Comparison of ENCODE assay signal across 17 cellular contexts in the genomic region with DNA sequence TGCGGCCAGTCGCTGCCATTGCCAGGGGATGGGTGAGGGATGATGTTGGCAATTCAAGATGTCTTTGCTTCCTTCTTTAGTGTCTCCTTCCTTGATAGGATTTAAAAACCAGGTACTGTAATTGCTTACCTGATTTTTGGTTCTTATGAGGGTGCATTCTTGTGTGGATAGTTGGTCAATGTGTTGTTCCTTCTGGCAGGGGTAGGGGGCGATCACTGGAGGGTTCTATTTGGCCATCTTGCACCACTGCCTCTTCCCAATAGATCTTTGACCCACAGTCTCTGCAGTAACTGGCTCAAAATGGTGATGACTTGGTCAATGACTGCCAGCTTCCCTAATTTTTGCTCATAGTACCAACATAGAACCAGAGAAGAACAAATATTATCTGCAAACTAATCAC.
DNase-seq lines count a peak whose midpoint lies in the region; ATAC-seq and TF ChIP-seq lines count a peak whose summit lies in the region.
"Had no signal": no experiment of that assay in that cellular context is flagged by ENCODE, and none has a peak within 500 bp of the region (broad histone marks: within the 10 kb centered on the region; RNA-seq: fewer than 3 reads in every experiment).

No MANE protein-coding gene starts in this region.

- intact Hi-C loops in OCI-LY7 (cut with micrococcal nuclease; ENCODE audit: unreplicated experiment): no loop called here

- no peak overlapping the region for H3K27ac Mint-ChIP-seq in endodermal cell
- H3K27ac Mint-ChIP-seq: CD4-positive, alpha-beta memory T cell had no signal

- H3K27me3 Mint-ChIP-seq in endodermal cell (ENCODE audit: insufficient read depth): no peaks in the 10 kb centered on the region
- H3K27me3 Mint-ChIP-seq: CD4-positive, alpha-beta memory T cell had no signal

- no peaks in the 10 kb centered on the region for H3K79me2 ChIP-seq in OCI-LY7 (ENCODE audit: insufficient read depth, low read depth, low read length)
- no peaks in the 10 kb centered on the region for H3K79me2 ChIP-seq in smooth muscle cell (ENCODE audit: low read depth)

- H3K36me3 Mint-ChIP-seq in endodermal cell (ENCODE audit: low read depth): no peaks in the 10 kb centered on the region

- H3K36me3 ChIP-seq in OCI-LY7 (ENCODE audit: insufficient read depth, low read length) (no peaks in the 10 kb centered on the region), endodermal cell (ENCODE audit: control insufficient read depth, insufficient read depth, low read length) (no peaks in the 10 kb centered on the region), smooth muscle cell (ENCODE audit: low read depth) (no peaks in the 10 kb centered on the region)
- H3K36me3 ChIP-seq: BLaER1 treated with 17β-estradiol and CSF1 and Interleukin-3, amounts not matched to agents 10 nM and 100 nM had no signal

- H3K4me2 ChIP-seq in OCI-LY7 (ENCODE audit: low read length) (no peak overlapping the region), smooth muscle cell (no peak overlapping the region)
- H3K4me2 ChIP-seq: BLaER1 treated with 17β-estradiol and CSF1 and Interleukin-3, amounts not matched to agents 10 nM and 100 nM; KMS-11 had no signal

- no peaks in the 10 kb centered on the region for H3K9me2 ChIP-seq in OCI-LY7 (ENCODE audit: insufficient read depth, low read length)

- no peak overlapping the region for H3K4me3 Mint-ChIP-seq in endodermal cell
- H3K4me3 Mint-ChIP-seq: CD4-positive, alpha-beta memory T cell had no signal

- H3K4me1 Mint-ChIP-seq in endodermal cell: peaks cover 18% of the 10 kb centered on the region
- H3K4me1 Mint-ChIP-seq: CD4-positive, alpha-beta memory T cell had no signal

- H2AFZ ChIP-seq in OCI-LY7 (ENCODE audit: low read length) (no peak overlapping the region), smooth muscle cell (ENCODE audit: low read depth) (no peak overlapping the region)

- TF ChIP-seq CTCF in C4-2B (conservative IDR thresholded peaks at IDR 0.05): peak; percentile 12; the same call in 1 of the 2 replicates
- TF ChIP-seq CTCF in OCI-LY7 (conservative IDR thresholded peaks at IDR 0.05; ENCODE audit: low read length): 0 out of 2 replicates have a peak, but pooled peaks have one; percentile 18
- TF ChIP-seq CTCF in endodermal cell (conservative IDR thresholded peaks at IDR 0.05): peak; percentile 52
- no peak for TF ChIP-seq CTCF in smooth muscle cell (IDR thresholded peaks at IDR 0.05; ENCODE audit: borderline replicate concordance, insufficient read depth, poor library complexity, severe bottlenecking)

- POLR2A ChIA-PET in OCI-LY7 (lab: Charles Lee): no interaction called here

- H3K27me3 ChIP-seq in endodermal cell (ENCODE audit: control insufficient read depth, insufficient read depth, low read length, poor library complexity, severe bottlenecking): no peaks in the 10 kb centered on the region
- no peaks in the 10 kb centered on the region for H3K27me3 ChIP-seq in smooth muscle cell (ENCODE audit: low read depth)
- H3K27me3 ChIP-seq: BLaER1 treated with 17β-estradiol and CSF1 and Interleukin-3, amounts not matched to agents 10 nM and 100 nM had no signal

- peaks cover 11% of the 10 kb centered on the region for H3K9me3 Mint-ChIP-seq in endodermal cell

- 88 to 90% methylated on average over 1 to 3 of the region's 3 CpGs for WGBS in endodermal cell (ENCODE audit: insufficient coverage in 1 of 2, insufficient read length in 1 of 2), 2 experiments
- WGBS in smooth muscle cell (ENCODE audit: low lambda C conversion rate): 95% methylated on average over 3 of the region's 3 CpGs

- no peak for ATAC-seq in GM19397 (IDR thresholded peaks at IDR 0.05; ENCODE audit: unreplicated experiment)
- ATAC-seq: HCT116, HepG2 had no signal

- BruUV-seq in OCI-LY7 (replicated peaks; lab: Mats Ljungman, UMichigan): no TSS peak

- DNase-seq in OCI-LY7 (ENCODE audit: low spot score): no peak
- DNase-seq in endodermal cell: no peak
- DNase-seq in smooth muscle cell (lab: John Stamatoyannopoulos, UW; ENCODE audit: unreplicated experiment): no peak
- no peak for DNase-seq in NCI-H128 (lab: John Stamatoyannopoulos, UW; ENCODE audit: unreplicated experiment)
- DNase-seq in NCI-H2171 treated with DMSO at 0.1 percent for 48 hours (lab: John Stamatoyannopoulos, UW): no peak
- DNase-seq: ACHN; CD4-positive, alpha-beta memory T cell; COR-L47; DMS153; DMS79 treated with DMSO at 0.1 percent for 48 hours; EL had no signal

- H3K9me3 ChIP-seq in OCI-LY7 (ENCODE audit: low read length) (no peaks in the 10 kb centered on the region), endodermal cell (ENCODE audit: control insufficient read depth, low read length) (no peaks in the 10 kb centered on the region), smooth muscle cell (replicated peaks; ENCODE audit: low read depth) (no peaks in the 10 kb centered on the region)

- H3K4me3 ChIP-seq in OCI-LY7 (ENCODE audit: low read depth, low read length, poor library complexity, severe bottlenecking) (no peak overlapping the region), endodermal cell (ENCODE audit: low read length) (no peak overlapping the region), smooth muscle cell (no peak overlapping the region)
- H3K4me3 ChIP-seq: BLaER1 treated with 17β-estradiol and CSF1 and Interleukin-3, amounts not matched to agents 10 nM and 100 nM had no signal

- H3K27ac ChIP-seq in C4-2B: no peak overlapping the region
- no peak overlapping the region for H3K27ac ChIP-seq in OCI-LY7 (ENCODE audit: low read depth, low read length, poor library complexity, severe bottlenecking)
- no peak overlapping the region for H3K27ac ChIP-seq in endodermal cell (ENCODE audit: low read depth, low read length)
- H3K27ac ChIP-seq in smooth muscle cell (ENCODE audit: low read depth): peak overlapping the region; percentile 83
- H3K27ac ChIP-seq: BLaER1 treated with 17β-estradiol and CSF1 and Interleukin-3, amounts not matched to agents 10 nM and 100 nM; KMS-11 had no signal

- H3K4me1 ChIP-seq in OCI-LY7 (ENCODE audit: insufficient read depth, low read length, poor library complexity, severe bottlenecking) (no peaks in the 10 kb centered on the region), endodermal cell (ENCODE audit: control insufficient read depth, insufficient read depth, low read length) (no peaks in the 10 kb centered on the region), smooth muscle cell (ENCODE audit: low read depth) (peaks cover 8% of the 10 kb centered on the region)
- H3K4me1 ChIP-seq: BLaER1 treated with 17β-estradiol and CSF1 and Interleukin-3, amounts not matched to agents 10 nM and 100 nM had no signal

- H3F3A ChIP-seq in smooth muscle cell (ENCODE audit: low read depth): peaks cover 12% of the 10 kb centered on the region

- CTCF ChIA-PET in OCI-LY7 (lab: Charles Lee; ENCODE audit: unreplicated experiment): no interaction called here

- H4K20me1 ChIP-seq in OCI-LY7 (ENCODE audit: insufficient read depth, low read length): no peaks in the 10 kb centered on the region
- no peaks in the 10 kb centered on the region for H4K20me1 ChIP-seq in smooth muscle cell (ENCODE audit: low read depth)
- H4K20me1 ChIP-seq: BLaER1 treated with 17β-estradiol and CSF1 and Interleukin-3, amounts not matched to agents 10 nM and 100 nM had no signal

- H3K9ac ChIP-seq in endodermal cell (ENCODE audit: extremely low read depth, low read length, poor library complexity, severe bottlenecking) (no peak overlapping the region), smooth muscle cell (ENCODE audit: low read depth) (no peak overlapping the region)
- H3K9ac ChIP-seq: BLaER1 treated with 17β-estradiol and CSF1 and Interleukin-3, amounts not matched to agents 10 nM and 100 nM; KMS-11 had no signal
